In genomic region chr2:216792222-216793001, GRCh38 we compare ENCODE assay signal across 9 cellular contexts.
A peak's percentile ranks its signal among the peaks of the same experiment; 100 is the strongest.
DNase-seq lines count a peak whose midpoint lies in the region; ATAC-seq, FAIRE-seq and TF ChIP-seq lines count a peak whose summit lies in the region.
"Had no signal": no experiment of that assay in that cellular context is flagged by ENCODE, and none has a peak within 500 bp of the region (broad histone marks: within the 10 kb centered on the region; RNA-seq: fewer than 3 reads in every experiment).

No MANE protein-coding gene starts in this region.

- intact Hi-C loops in lower lobe of right lung (cut with DNase I): no loop called here

- no peaks in the 10 kb centered on the region for H3K36me3 ChIP-seq in lower lobe of right lung
- H3K36me3 ChIP-seq: SJSA1 had no signal

- H3K9me3 ChIP-seq in A549 (no peaks in the 10 kb centered on the region), lower lobe of right lung (no peaks in the 10 kb centered on the region)
- H3K9me3 ChIP-seq: SJSA1 had no signal

- ATAC-seq in A549 (no peak), lower lobe of right lung (peak; percentile 69 to 73), GM18517 (IDR thresholded peaks at IDR 0.05; ENCODE audit: unreplicated experiment) (no peak)

- no peak for DNase-seq in A549 (ENCODE audit: low read depth in 1 of 2, low spot score in 1 of 2)
- peak; percentile 67 for DNase-seq in NCI-H146 treated with DMSO at 0.1 percent for 48 hours (lab: John Stamatoyannopoulos, UW; ENCODE audit: unreplicated experiment)
- peak; percentile 16 to 56 for DNase-seq in T47D (ENCODE audit: low read depth in 1 of 2, low spot score in 1 of 2)
- peak; percentile 58 for DNase-seq in lower lobe of right lung
- DNase-seq in HuH-7 (ENCODE audit: low spot score): no peak
- DNase-seq in activated CD4-positive, alpha-beta T cell treated with anti-CD3 and anti-CD28 coated beads for 4 hours: no peak
- no peak for DNase-seq in iPS-NIHi11 (ENCODE audit: low spot score)

- in situ Hi-C loops in T47D (cut with HindIII; ENCODE audit: low pct_unique_long_range_greater_than_20kb, low sequenced_read_pairs): no loop called here

- 58% methylated on average over 8 of the region's 8 CpGs for WGBS in A549 (ENCODE audit: missing lambda C conversion rate)

- TF ChIP-seq CTCF in A549 (IDR thresholded peaks at IDR 0.05): no peak
- TF ChIP-seq CTCF in lower lobe of right lung (IDR thresholded peaks at IDR 0.05): no peak

- CTCF ChIA-PET in A549 (lab: Yijun Ruan, JAX): interaction anchor here (0.6 kb wide), 1 partner anchor 13 kb away, joined by 3 read pairs; no protein-coding TSS in a partner anchor

- H3K4me3 ChIP-seq in A549 (no peak overlapping the region), lower lobe of right lung (no peak overlapping the region)
- H3K4me3 ChIP-seq: SJSA1 had no signal

- H3K4me2 ChIP-seq in A549: no peak overlapping the region; the same call in 2 of the 3 replicates

- TF ChIP-seq POLR2A in A549 (IDR thresholded peaks at IDR 0.05; ENCODE audit: low read length): no peak

- no peak for TF ChIP-seq RAD21 in A549 (conservative IDR thresholded peaks at IDR 0.05 in 1 of 2, IDR thresholded peaks at IDR 0.05 in 1 of 2)

- TF ChIP-seq EP300 in A549 (IDR thresholded peaks at IDR 0.05): no peak

- POLR2A ChIA-PET in A549 (lab: Yijun Ruan, JAX): no interaction called here

- H3K27ac ChIP-seq in A549 (peak overlapping the region; percentile 9 to 25; a peak in 2 of 6 replicates), lower lobe of right lung (no peak overlapping the region)
- H3K27ac ChIP-seq: SJSA1 had no signal

- H3K4me1 ChIP-seq in A549 (no peaks in the 10 kb centered on the region), lower lobe of right lung (peaks cover 4% of the 10 kb centered on the region)
- H3K4me1 ChIP-seq: SJSA1 had no signal

- H3K27me3 ChIP-seq in lower lobe of right lung (ENCODE audit: low read depth): no peaks in the 10 kb centered on the region
- H3K27me3 ChIP-seq: SJSA1 had no signal

- FAIRE-seq in A549 (lab: Jason Lieb, UNC): no peak

TF ChIP-seq in A549, 52 proteins besides CTCF, POLR2A, EP300 and RAD21:
- TF ChIP-seq CBX8 (IDR thresholded peaks at IDR 0.05) (no peak), ZC3H11A (IDR thresholded peaks at IDR 0.05) (no peak), NR3C1 (IDR thresholded peaks at IDR 0.05) (no peak), HMGXB4 (CRISPR knock-in tag; IDR thresholded peaks at IDR 0.05; ENCODE audit: borderline replicate concordance) (no peak), MAFK (IDR thresholded peaks at IDR 0.05; ENCODE audit: partially characterized antibody) (no peak), RNF2 (IDR thresholded peaks at IDR 0.05; ENCODE audit: borderline replicate concordance, low read depth) (no peak)

Comparison
In these comparisons a context has a peak if more than half of its experiments do, and no peak if none do; other contexts are left out.
1. ATAC-seq: peak in lower lobe of right lung (2 of 2); none in A549 (0 of 2) and GM18517 (single experiment).
2. DNase-seq: peak in NCI-H146 treated with DMSO at 0.1 percent for 48 hours (single experiment), T47D (2 of 2) and lower lobe of right lung (single experiment); none in A549 (0 of 2), HuH-7 (single experiment), activated CD4-positive, alpha-beta T cell treated with anti-CD3 and anti-CD28 coated beads for 4 hours (0 of 2) and iPS-NIHi11 (single experiment).